In genomic region chr6:47288245-47289090, GRCh38 we compare ENCODE assay signal across 15 cellular contexts. TPM values are rescaled to one million over a fixed set of nuclear protein-coding genes. Genes with fewer than 3 reads are reported as not detected.
DNase-seq lines count a peak whose midpoint lies in the region; ATAC-seq, FAIRE-seq and TF ChIP-seq lines count a peak whose summit lies in the region.
"Had no signal": no experiment of that assay in that cellular context is flagged by ENCODE, and none has a peak within 500 bp of the region (broad histone marks: within the 10 kb centered on the region; RNA-seq: fewer than 3 reads in every experiment).

No MANE protein-coding gene starts in this region.

- H4K20me1 ChIP-seq in astrocyte (ENCODE audit: insufficient read depth, low read length), result peaks cover 23% of the 10 kb centered on the region

- peaks cover 50% of the 10 kb centered on the region for H3K79me2 ChIP-seq in astrocyte (ENCODE audit: insufficient read depth, low read length)

- no peaks in the 10 kb centered on the region for H3K27me3 Mint-ChIP-seq in astrocyte (ENCODE audit: low read depth, unreplicated experiment)
- H3K27me3 Mint-ChIP-seq: activated naive CD8-positive, alpha-beta T cell treated with anti-CD3 and anti-CD28 coated beads for 36 hours had no signal

- ATAC-seq in HG02981 (IDR thresholded peaks at IDR 0.05; ENCODE audit: unreplicated experiment), result no peak

- H3K4me3 ChIP-seq in astrocyte (ENCODE audit: insufficient read depth, low read depth, low read length) (no peak overlapping the region), thyroid gland (replicated peaks in 1 of 3) (no peak overlapping the region)
- H3K4me3 ChIP-seq: cardiac muscle cell, SK-N-MC had no signal

- peak overlapping the region; percentile 54 for H3K27ac Mint-ChIP-seq in astrocyte (ENCODE audit: unreplicated experiment)
- H3K27ac Mint-ChIP-seq: activated naive CD8-positive, alpha-beta T cell treated with anti-CD3 and anti-CD28 coated beads for 36 hours had no signal

- FAIRE-seq in astrocyte (lab: Jason Lieb, UNC), result no peak

- H3K4me2 ChIP-seq in astrocyte (ENCODE audit: low read length), result no peak overlapping the region

- H3K4me1 Mint-ChIP-seq in astrocyte (ENCODE audit: low read depth, unreplicated experiment), result peaks cover 45% of the 10 kb centered on the region
- H3K4me1 Mint-ChIP-seq: activated naive CD8-positive, alpha-beta T cell treated with anti-CD3 and anti-CD28 coated beads for 36 hours had no signal

- H3K4me3 Mint-ChIP-seq in astrocyte (ENCODE audit: unreplicated experiment), result no peak overlapping the region
- H3K4me3 Mint-ChIP-seq: activated naive CD8-positive, alpha-beta T cell treated with anti-CD3 and anti-CD28 coated beads for 36 hours had no signal

- H3K27ac ChIP-seq in astrocyte (ENCODE audit: low read depth, low read length) (no peak overlapping the region), thyroid gland (peak overlapping the region in 1 of 3 donors; percentile 19)
- H3K27ac ChIP-seq: cardiac muscle cell, SK-N-MC had no signal

- H3K36me3 ChIP-seq in astrocyte (ENCODE audit: insufficient read depth, low read length), result peaks cover 6% of the 10 kb centered on the region
- H3K36me3 ChIP-seq in thyroid gland, result no peaks in the 10 kb centered on the region

- H3K9me3 ChIP-seq in astrocyte (ENCODE audit: insufficient read depth, low read depth, low read length), result no peaks in the 10 kb centered on the region
- no peaks in the 10 kb centered on the region for H3K9me3 ChIP-seq in thyroid gland

- no peak overlapping the region for H2AFZ ChIP-seq in astrocyte (ENCODE audit: low read depth, low read length)

- H3K9ac ChIP-seq in astrocyte (ENCODE audit: low read length), result no peak overlapping the region

- peaks cover 42% of the 10 kb centered on the region for H3K36me3 Mint-ChIP-seq in astrocyte (ENCODE audit: low read depth, unreplicated experiment)

- 46 to 55% methylated on average over 8 of the region's 8 CpGs for WGBS in thyroid gland, 2 donors

- no peaks in the 10 kb centered on the region for H3K27me3 ChIP-seq in astrocyte (ENCODE audit: insufficient read depth, low read length)
- H3K27me3 ChIP-seq in thyroid gland, result no peaks in the 10 kb centered on the region
- H3K27me3 ChIP-seq: cardiac muscle cell had no signal

- no peak for TF ChIP-seq CTCF in astrocyte (IDR thresholded peaks at IDR 0.05; ENCODE audit: insufficient read depth, low read depth, low read length)
- TF ChIP-seq CTCF in thyroid gland (IDR thresholded peaks at IDR 0.05), result no peak

- no peaks in the 10 kb centered on the region for H3K9me3 Mint-ChIP-seq in astrocyte (ENCODE audit: unreplicated experiment)

- H3K4me1 ChIP-seq in astrocyte (ENCODE audit: insufficient read depth, low read length) (no peaks in the 10 kb centered on the region), thyroid gland (peaks cover 4 to 11% of the 10 kb centered on the region in 2 donors)

- no peak for TF ChIP-seq POLR2A in thyroid gland (IDR thresholded peaks at IDR 0.05)

- DNase-seq in SHP77 (lab: John Stamatoyannopoulos, UW) (peak; percentile 9 to 39), SHP77 treated with DMSO at 0.1 percent for 48 hours (lab: John Stamatoyannopoulos, UW) (no peak), NCI-H2029 treated with DMSO at 0.1 percent for 48 hours (lab: John Stamatoyannopoulos, UW) (peak; percentile 91), astrocyte (ENCODE audit: low read depth) (no peak), thyroid gland (peak; percentile 10 to 21), SKM-1 (lab: John Stamatoyannopoulos, UW; ENCODE audit: unreplicated experiment) (no peak), Kasumi-1 (lab: John Stamatoyannopoulos, UW) (no peak)
- DNase-seq: activated naive CD8-positive, alpha-beta T cell treated with anti-CD3 and anti-CD28 coated beads for 36 hours; mesendoderm; MM.1S; nucleus accumbens; small intestine had no signal

- intact Hi-C loops in thyroid gland (cut with DNase I), result no loop called here

RNA-seq across cellular contexts. Expression of gene TNFRSF21, which starts 21.2 kb away (rescaled TPM):
- total RNA-seq in astrocyte (214 and 244 TPM in 2 replicates), thyroid gland (10 to 100 TPM in 1 of 4 donors, 1 to 10 TPM in 3; 5.7 to 13.6 (median 7.0) TPM)

Comparison
In these comparisons a context has a peak if more than half of its experiments do, and no peak if none do; other contexts are left out.
1. DNase-seq: peak in SHP77 (2 of 2), NCI-H2029 treated with DMSO at 0.1 percent for 48 hours (single experiment) and thyroid gland (2 of 2); none in SHP77 treated with DMSO at 0.1 percent for 48 hours (single experiment), astrocyte (single experiment), SKM-1 (single experiment) and Kasumi-1 (0 of 2).
2. RNA of gene TNFRSF21, which starts 21.2 kb away (total RNA-seq): 214 to 244 TPM in astrocyte; 5.7 to 13.6 TPM in thyroid gland; every median in the first group is over 10 times any median in the second.